ENCODE assay signal across 9 cellular contexts in the genomic region with DNA sequence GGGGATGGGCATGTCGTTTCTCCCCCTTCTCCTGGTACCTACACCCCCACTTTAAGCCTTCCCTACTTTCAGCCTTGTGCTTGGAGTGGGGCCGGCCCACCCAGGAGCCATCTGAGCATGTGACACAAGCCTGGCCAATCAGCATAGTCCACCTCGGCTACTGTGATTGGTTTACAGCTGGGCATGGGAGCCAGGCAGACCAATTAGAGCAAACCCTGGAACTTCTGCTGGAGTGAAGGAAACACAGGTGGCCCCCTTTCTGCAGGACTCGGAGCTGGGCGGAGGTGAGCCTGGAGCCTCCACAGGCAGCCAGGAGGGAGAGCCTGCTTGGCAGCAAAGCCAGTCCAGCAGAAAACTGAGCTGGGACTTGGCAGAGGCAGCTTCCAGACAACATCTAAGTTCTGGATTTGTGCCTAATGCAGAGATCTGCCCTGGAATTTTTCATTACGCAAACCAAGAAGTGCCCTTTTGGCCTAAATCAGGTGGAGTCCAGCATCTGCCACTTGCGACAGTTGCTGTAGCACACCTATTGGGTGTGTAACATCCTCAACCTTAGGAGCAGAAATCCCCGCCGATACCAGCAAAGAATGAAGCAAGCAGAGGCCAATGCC. TPM values are rescaled to one million over a fixed set of nuclear protein-coding genes. Genes with fewer than 3 reads are reported as not detected.
DNase-seq lines count a peak whose midpoint lies in the region; ATAC-seq and TF ChIP-seq lines count a peak whose summit lies in the region.
"Had no signal": no experiment of that assay in that cellular context is flagged by ENCODE, and none has a peak within 500 bp of the region (broad histone marks: within the 10 kb centered on the region; RNA-seq: fewer than 3 reads in every experiment).

No MANE protein-coding gene starts in this region.

- ATAC-seq in GM18867 (IDR thresholded peaks at IDR 0.05; ENCODE audit: unreplicated experiment), result no peak

- H3K36me3 ChIP-seq in HUES6 (ENCODE audit: control insufficient read depth, insufficient read depth, low read length) (peaks cover 43% of the 10 kb centered on the region), adipocyte (ENCODE audit: control insufficient read depth, insufficient read depth, low read length, severe bottlenecking) (peaks cover 50% of the 10 kb centered on the region), right atrium auricular region (no peaks in the 10 kb centered on the region)

- no peaks in the 10 kb centered on the region for H3K9me3 ChIP-seq in HUES6 (ENCODE audit: control insufficient read depth, insufficient read depth, low read depth, low read length)
- H3K9me3 ChIP-seq in adipocyte (ENCODE audit: control insufficient read depth, low read length), result no peaks in the 10 kb centered on the region
- no peaks in the 10 kb centered on the region for H3K9me3 ChIP-seq in right atrium auricular region
- H3K9me3 ChIP-seq: spleen had no signal

- peak overlapping the region; percentile 52 for H3K9ac ChIP-seq in HUES6 (ENCODE audit: low read length)
- no peak overlapping the region for H3K9ac ChIP-seq in adipocyte (ENCODE audit: low read length)

- H3K27me3 ChIP-seq in HUES6 (ENCODE audit: control insufficient read depth, insufficient read depth, low read length) (no peaks in the 10 kb centered on the region), adipocyte (replicated peaks; ENCODE audit: control insufficient read depth, insufficient read depth, low read length) (no peaks in the 10 kb centered on the region), right atrium auricular region (no peaks in the 10 kb centered on the region)
- H3K27me3 ChIP-seq: spleen had no signal

- no peak overlapping the region; the same call in 1 of the 2 replicates for H3K27ac ChIP-seq in HUES6 (ENCODE audit: low read depth, low read length)
- peak overlapping the region; percentile 21 to 24 for H3K27ac ChIP-seq in right atrium auricular region
- H3K27ac ChIP-seq: spleen had no signal

- peaks cover 4% of the 10 kb centered on the region; the same call in 1 of the 2 replicates for H3K4me1 ChIP-seq in HUES6 (ENCODE audit: control insufficient read depth, insufficient read depth, low read length)
- H3K4me1 ChIP-seq in adipocyte (ENCODE audit: control insufficient read depth, insufficient read depth, low read length), result peaks cover 9% of the 10 kb centered on the region
- no peaks in the 10 kb centered on the region for H3K4me1 ChIP-seq in right atrium auricular region
- H3K4me1 ChIP-seq: spleen had no signal

- no peak for TF ChIP-seq CTCF in right atrium auricular region (IDR thresholded peaks at IDR 0.05)

- peak; percentile 43 for DNase-seq in adipocyte (ENCODE audit: low read depth)
- no peak for DNase-seq in right atrium auricular region (ENCODE audit: low spot score)
- DNase-seq in superior temporal gyrus (ENCODE audit: extremely low spot score), result peak; percentile 53
- DNase-seq in DMS79 treated with DMSO at 0.1 percent for 48 hours (lab: John Stamatoyannopoulos, UW), result no peak
- no peak for DNase-seq in stimulated activated CD4-positive, alpha-beta T cell treated with anti-CD3 and anti-CD28 coated beads, Interleukin-2, amount 100 ng/mL, for 24 hours
- DNase-seq: activated CD4-positive, CD25-positive, alpha-beta regulatory T cell; spleen had no signal

- no peak overlapping the region for H3K4me3 ChIP-seq in HUES6 (ENCODE audit: low read depth, low read length)
- H3K4me3 ChIP-seq in adipocyte (ENCODE audit: low read length), result no peak overlapping the region
- no peak overlapping the region for H3K4me3 ChIP-seq in right atrium auricular region
- H3K4me3 ChIP-seq: spleen had no signal

RNA-seq across cellular contexts. Expression of gene SCARB1, which starts 59.5 kb away (rescaled TPM):
- 10 to 100 TPM; 14.9 to 22.6 TPM for total RNA-seq in right atrium auricular region

Comparison
In these comparisons a context has a peak if more than half of its experiments do, and no peak if none do; other contexts are left out.
1. DNase-seq: peak in adipocyte (single experiment) and superior temporal gyrus (single experiment); none in right atrium auricular region (single experiment), DMS79 treated with DMSO at 0.1 percent for 48 hours (single experiment) and stimulated activated CD4-positive, alpha-beta T cell treated with anti-CD3 and anti-CD28 coated beads, Interleukin-2, amount 100 ng/mL, for 24 hours (0 of 2).